9 cellular contexts compared by ENCODE assay signal in the genomic region with DNA sequence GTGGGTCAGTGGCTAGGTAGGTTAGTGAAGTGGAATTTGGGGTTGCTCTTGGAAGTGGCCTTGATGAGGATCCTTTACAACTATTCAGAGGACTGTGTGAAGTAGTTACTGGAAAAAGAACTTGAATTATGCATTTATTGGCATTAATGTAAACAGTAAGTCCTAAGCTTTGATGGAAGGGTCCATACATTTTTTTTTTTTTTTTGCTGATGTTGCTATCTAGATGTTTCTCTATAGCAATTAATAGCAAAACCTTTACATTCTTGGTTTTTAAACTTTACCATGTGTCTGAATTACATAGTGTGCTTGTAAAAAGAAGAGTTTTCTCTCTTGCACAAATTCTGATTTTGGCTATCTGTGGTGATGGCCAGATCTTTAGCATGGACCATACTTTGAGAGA.
"Had no signal": no experiment of that assay in that cellular context is flagged by ENCODE, and none has a peak within 500 bp of the region (broad histone marks: within the 10 kb centered on the region; RNA-seq: fewer than 3 reads in every experiment).

No MANE protein-coding gene starts in this region.

- H3K27me3 Mint-ChIP-seq: IgD-negative memory B cell had no signal

- H3K27ac ChIP-seq: GM23248, HL-60 had no signal

- H3K4me3 ChIP-seq: GM23248, HAP-1 had no signal

- H3K4me3 Mint-ChIP-seq: HFFc6, IgD-negative memory B cell had no signal

- ATAC-seq: HCT116 had no signal

- H3K9ac ChIP-seq: GM23248 had no signal

- H3K9me3 ChIP-seq: HAP-1 had no signal

- H3K4me1 ChIP-seq: HAP-1 had no signal

- H2AFZ ChIP-seq: GM23248 had no signal

- DNase-seq: GM23248, GOT3, H7, HFFc6, KG1 had no signal
